10 cellular contexts compared by ENCODE assay signal in the genomic region with DNA sequence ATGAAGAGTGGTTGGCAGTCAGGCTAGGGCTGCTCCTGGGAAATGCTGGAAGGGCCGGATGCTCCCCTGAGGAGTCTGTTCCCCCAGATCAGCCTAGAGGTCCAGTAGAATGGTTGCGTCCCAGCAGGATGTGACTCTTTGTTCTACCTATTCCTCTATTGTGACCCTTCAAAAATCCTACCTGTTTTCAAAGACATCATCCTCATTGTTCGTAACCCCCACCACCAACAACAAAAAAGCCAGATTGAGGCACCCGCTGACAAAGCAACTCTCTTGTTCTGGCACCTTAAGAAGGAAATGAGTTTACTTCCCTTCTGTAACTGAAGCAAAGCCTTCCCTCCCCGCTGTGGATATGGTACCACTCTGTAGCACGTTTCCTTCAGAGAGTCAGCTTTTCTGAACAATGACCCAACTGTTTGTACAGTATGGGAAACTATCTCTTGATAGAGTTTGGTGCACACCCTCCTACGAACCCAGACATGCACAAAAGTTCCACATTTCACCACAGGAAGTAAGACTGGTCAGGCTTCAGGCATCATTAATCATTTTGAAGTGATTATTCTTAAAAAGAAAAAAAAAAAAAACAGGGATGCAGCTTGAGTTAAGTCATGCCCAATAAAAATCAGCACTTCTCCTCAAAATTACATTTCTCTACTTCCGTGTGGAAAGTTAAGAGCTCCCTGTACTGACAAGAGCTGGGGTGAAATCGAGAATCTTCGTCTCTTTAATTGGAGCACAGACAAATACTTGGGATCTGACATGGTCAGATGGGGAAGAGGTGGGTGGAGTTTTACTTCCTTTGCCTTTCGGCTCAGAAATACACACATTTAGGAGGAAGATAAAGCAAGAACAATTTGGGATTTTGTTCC.
DNase-seq lines count a peak whose midpoint lies in the region; ATAC-seq, FAIRE-seq and TF ChIP-seq lines count a peak whose summit lies in the region.
"Had no signal": no experiment of that assay in that cellular context is flagged by ENCODE, and none has a peak within 500 bp of the region (broad histone marks: within the 10 kb centered on the region; RNA-seq: fewer than 3 reads in every experiment).

No MANE protein-coding gene starts in this region.

- peak overlapping the region; percentile 22 for H3K9ac ChIP-seq in keratinocyte (ENCODE audit: control insufficient read depth, extremely low read depth, insufficient read depth, low read length)

- no peaks in the 10 kb centered on the region for H3K27me3 ChIP-seq in keratinocyte (ENCODE audit: control insufficient read depth, extremely low read depth, insufficient read depth, low read length)
- H3K27me3 ChIP-seq: MG63 had no signal

- ATAC-seq in HG02870 (IDR thresholded peaks at IDR 0.05; ENCODE audit: unreplicated experiment) (peak; percentile 55), WTC11 (peak; percentile 94)
- ATAC-seq in effector memory CD8-positive, alpha-beta T cell (replicated peaks): no peak

- peak overlapping the region; percentile 70 for H3K27ac ChIP-seq in keratinocyte (ENCODE audit: control insufficient read depth, insufficient read depth, low read length)

- CTCF ChIA-PET in WTC11 (lab: Charles Lee): interaction anchor here (1.3 kb wide), 1 partner anchor 207 kb away, joined by 4 read pairs; the partner anchor contains the start of gene ENC1

- DNase-seq in AG09309 (ENCODE audit: low read depth): peak; percentile 5
- DNase-seq in WTC11 (ENCODE audit: low spot score): peak; percentile 16
- DNase-seq in keratinocyte (ENCODE audit: low read depth, low spot score): peak; percentile 44
- no peak for DNase-seq in GM10266 (ENCODE audit: extremely low spot score)
- DNase-seq in NCI-H524 treated with DMSO at 0.1 percent for 48 hours (lab: John Stamatoyannopoulos, UW): no peak
- DNase-seq in effector memory CD8-positive, alpha-beta T cell: no peak
- DNase-seq in NK-92 (lab: John Stamatoyannopoulos, UW; ENCODE audit: unreplicated experiment): no peak
- DNase-seq: MG63 had no signal

- no peaks in the 10 kb centered on the region for H3K36me3 ChIP-seq in keratinocyte (ENCODE audit: control insufficient read depth in 2 of 2, extremely low read depth in 1 of 2, insufficient read depth in 2 of 2, low read length in 2 of 2)
- H3K36me3 ChIP-seq: MG63 had no signal

- peak overlapping the region; percentile 58 for H2AFZ ChIP-seq in keratinocyte (ENCODE audit: control insufficient read depth, low read length)

- peak; percentile 100 for FAIRE-seq in keratinocyte (lab: Jason Lieb, UNC)

- no peaks in the 10 kb centered on the region for H3K9me1 ChIP-seq in keratinocyte (ENCODE audit: control insufficient read depth, extremely low read depth, insufficient read depth, low read length)

- H3K36me3 Mint-ChIP-seq in WTC11: peaks cover 19% of the 10 kb centered on the region
- H3K36me3 Mint-ChIP-seq in effector memory CD8-positive, alpha-beta T cell (ENCODE audit: insufficient read depth): peaks cover 2% of the 10 kb centered on the region
- H3K36me3 Mint-ChIP-seq: activated naive CD8-positive, alpha-beta T cell had no signal

- H3K4me3 ChIP-seq in AG09309 (ENCODE audit: control insufficient read depth, low read depth, low read length) (no peak overlapping the region), keratinocyte (ENCODE audit: control insufficient read depth in 2 of 3, extremely low read depth in 1 of 3, insufficient read depth in 2 of 3, low read depth in 1 of 3, low read length in 3 of 3) (peak overlapping the region in 1 of 3 experiments; percentile 7)
- H3K4me3 ChIP-seq: MG63 had no signal

- H3K9me3 ChIP-seq in keratinocyte (ENCODE audit: control insufficient read depth, low read depth, low read length): no peaks in the 10 kb centered on the region
- H3K9me3 ChIP-seq: MG63 had no signal

- H3K4me1 Mint-ChIP-seq in WTC11: peaks cover 32% of the 10 kb centered on the region
- H3K4me1 Mint-ChIP-seq in effector memory CD8-positive, alpha-beta T cell (ENCODE audit: low read depth in 2 of 2): no peaks in the 10 kb centered on the region

- H3K79me2 ChIP-seq in keratinocyte (ENCODE audit: control insufficient read depth, insufficient read depth, low read length): no peaks in the 10 kb centered on the region

- peak overlapping the region; percentile 67 for H3K4me2 ChIP-seq in keratinocyte (ENCODE audit: control insufficient read depth, extremely low read depth, insufficient read depth, low read depth, low read length)

- dilution Hi-C loops in keratinocyte (cut with MboI; ENCODE audit: extremely low pct_ligation_motif_present, low sequenced_read_pairs): no loop called here

- H3K9me3 Mint-ChIP-seq in WTC11: peaks cover 36% of the 10 kb centered on the region
- no peaks in the 10 kb centered on the region for H3K9me3 Mint-ChIP-seq in effector memory CD8-positive, alpha-beta T cell

- H4K20me1 ChIP-seq in keratinocyte (ENCODE audit: control insufficient read depth, extremely low read depth, insufficient read depth, low read length): no peaks in the 10 kb centered on the region

- H3K4me3 Mint-ChIP-seq in WTC11: peak overlapping the region; percentile 38
- no peak overlapping the region for H3K4me3 Mint-ChIP-seq in effector memory CD8-positive, alpha-beta T cell
- H3K4me3 Mint-ChIP-seq: activated naive CD8-positive, alpha-beta T cell had no signal

- 0 out of 2 replicates have a peak overlapping the region, but pooled peaks have one; percentile 30 for H3K27ac Mint-ChIP-seq in WTC11
- H3K27ac Mint-ChIP-seq in effector memory CD8-positive, alpha-beta T cell: no peak overlapping the region
- H3K27ac Mint-ChIP-seq: activated naive CD8-positive, alpha-beta T cell had no signal

- peaks cover 29% of the 10 kb centered on the region for H3K4me1 ChIP-seq in keratinocyte (ENCODE audit: control insufficient read depth, extremely low read depth, insufficient read depth, low read length)

- H3K27me3 Mint-ChIP-seq in WTC11 (ENCODE audit: low read depth): no peaks in the 10 kb centered on the region; the same call in 1 of the 2 replicates
- peaks cover 7 to 70% of the 10 kb centered on the region in 2 donors for H3K27me3 Mint-ChIP-seq in effector memory CD8-positive, alpha-beta T cell

- TF ChIP-seq CTCF in AG09309 (IDR thresholded peaks at IDR 0.05; ENCODE audit: control insufficient read depth, insufficient read depth, low read depth, low read length, missing control alignments) (no peak), WTC11 (IDR thresholded peaks at IDR 0.05) (no peak), keratinocyte (optimal IDR thresholded peaks at IDR 0.05 in 1 of 3, IDR thresholded peaks at IDR 0.05 in 1 of 3, conservative IDR thresholded peaks at IDR 0.05 in 1 of 3; ENCODE audit: extremely low read depth in 1 of 3, insufficient read depth in 2 of 3, low read length in 3 of 3) (no peak), GM10266 (IDR thresholded peaks at IDR 0.05; ENCODE audit: control insufficient read depth, insufficient read depth, low read depth, missing control alignments) (no peak)

- POLR2A ChIA-PET in WTC11 (lab: Charles Lee): no interaction called here

TF ChIP-seq in WTC11, 78 proteins besides CTCF, POLR2A, EP300 and RAD21 (continues in another document):
- TF ChIP-seq ZNF121 (CRISPR knock-in tag; IDR thresholded peaks at IDR 0.05) (no peak), MAX (CRISPR knock-in tag; IDR thresholded peaks at IDR 0.05) (no peak), ZNF532 (CRISPR knock-in tag; IDR thresholded peaks at IDR 0.05; ENCODE audit: borderline replicate concordance) (no peak), NR2C2 (CRISPR knock-in tag; IDR thresholded peaks at IDR 0.05) (no peak), NR1H2 (CRISPR knock-in tag; IDR thresholded peaks at IDR 0.05) (no peak)

Comparison
In these comparisons a context has a peak if more than half of its experiments do, and no peak if none do; other contexts are left out.
1. DNase-seq: peak in AG09309 (single experiment), WTC11 (single experiment) and keratinocyte (single experiment); none in GM10266 (single experiment), NCI-H524 treated with DMSO at 0.1 percent for 48 hours (single experiment), effector memory CD8-positive, alpha-beta T cell (0 of 3) and NK-92 (single experiment).